Comparison of ENCODE assay signal across 8 cellular contexts in the genomic region with DNA sequence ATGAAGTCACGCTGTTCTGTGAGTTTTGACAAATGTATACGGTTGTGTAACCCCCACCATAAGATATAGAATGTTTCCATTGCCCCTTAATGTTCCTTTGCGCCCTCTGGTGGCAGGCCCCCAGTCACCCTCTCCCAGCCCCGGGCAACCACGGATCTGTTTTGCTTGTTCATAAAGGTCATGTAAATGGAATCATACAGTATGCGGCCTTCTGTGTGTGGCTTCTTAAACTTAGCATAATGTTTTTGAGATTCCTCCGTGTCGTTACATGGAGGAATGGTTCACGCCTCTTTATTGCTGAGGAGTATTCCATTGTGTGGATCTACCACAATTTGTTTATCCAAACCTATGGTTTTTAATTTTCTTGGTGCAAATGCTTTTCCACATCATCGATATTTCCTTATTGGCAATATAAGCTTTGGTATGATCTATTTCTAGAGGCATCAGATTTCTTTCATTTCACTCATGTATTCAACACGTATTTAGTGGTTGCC. TPM values are rescaled to one million over a fixed set of nuclear protein-coding genes. Genes with fewer than 3 reads are reported as not detected.
DNase-seq lines count a peak whose midpoint lies in the region; ATAC-seq and TF ChIP-seq lines count a peak whose summit lies in the region.

No MANE protein-coding gene starts in this region.

- TF ChIP-seq POLR2A in esophagus squamous epithelium (IDR thresholded peaks at IDR 0.05) (no peak), suprapubic skin (IDR thresholded peaks at IDR 0.05) (no peak)

- TF ChIP-seq EP300 in suprapubic skin (IDR thresholded peaks at IDR 0.05), result no peak

- H3K27me3 ChIP-seq in OCI-LY3 (ENCODE audit: low read depth, low read length) (no peaks in the 10 kb centered on the region), esophagus squamous epithelium (no peaks in the 10 kb centered on the region), suprapubic skin (no peaks in the 10 kb centered on the region)

- H3K9me3 Mint-ChIP-seq in neural crest cell, result no peaks in the 10 kb centered on the region

- WGBS in esophagus squamous epithelium, 2 donors, result 41 to 42% methylated on average over 11 of the region's 11 CpGs
- 67% methylated on average over 11 of the region's 11 CpGs for WGBS in suprapubic skin

- no peaks in the 10 kb centered on the region for H3K27me3 Mint-ChIP-seq in neural crest cell (ENCODE audit: low read depth)

- no peak overlapping the region for H3K4me3 Mint-ChIP-seq in neural crest cell

- DNase-seq in GM13976 (ENCODE audit: low spot score) (peak; percentile 77), activated T-cell treated with anti-CD3 and anti-CD28 coated beads for 4 hours (peak; percentile 77), esophagus squamous epithelium (lab: John Stamatoyannopoulos, UW) (peak; percentile 6), neural crest cell (ENCODE audit: low read depth, low spot score) (peak; percentile 63), suprapubic skin (ENCODE audit: low spot score in 2 of 2) (peak in 1 of 2 donors; percentile 73), DMS79 treated with DMSO at 0.1 percent for 48 hours (lab: John Stamatoyannopoulos, UW) (no peak)

- H3K27ac ChIP-seq in OCI-LY3 (ENCODE audit: low read length) (no peak overlapping the region), esophagus squamous epithelium (no peak overlapping the region), suprapubic skin (no peak overlapping the region)

- H3K36me3 Mint-ChIP-seq in neural crest cell (ENCODE audit: low read depth), result no peaks in the 10 kb centered on the region

- no peaks in the 10 kb centered on the region for H3K79me2 ChIP-seq in OCI-LY3 (ENCODE audit: low read length)

- in situ Hi-C loops in GM13976 (cut with MboI; ENCODE audit: low sequenced_read_pairs, unreplicated experiment), result loop anchor here (25.0 kb wide), 1 partner anchor 623 kb away; no protein-coding TSS in a partner anchor

- no peaks in the 10 kb centered on the region for H3K9me3 ChIP-seq in OCI-LY3 (ENCODE audit: insufficient read depth, low read length)
- no peaks in the 10 kb centered on the region for H3K9me3 ChIP-seq in esophagus squamous epithelium
- no peaks in the 10 kb centered on the region for H3K9me3 ChIP-seq in suprapubic skin

- H3K4me3 ChIP-seq in OCI-LY3 (ENCODE audit: low read length), result no peak overlapping the region
- H3K4me3 ChIP-seq in esophagus squamous epithelium, result no peak overlapping the region
- H3K4me3 ChIP-seq in suprapubic skin, result no peak overlapping the region

- TF ChIP-seq CTCF in GM13976 (IDR thresholded peaks at IDR 0.05; ENCODE audit: borderline replicate concordance, control extremely low read depth, extremely low read depth, insufficient read depth, missing control alignments) (peak; percentile 87), OCI-LY3 (IDR thresholded peaks at IDR 0.05; ENCODE audit: low read depth, low read length) (peak; percentile 74), esophagus squamous epithelium (IDR thresholded peaks at IDR 0.05) (peak; percentile 73 to 93 (median 79)), neural crest cell (conservative IDR thresholded peaks at IDR 0.05) (peak; percentile 87), suprapubic skin (IDR thresholded peaks at IDR 0.05) (peak; percentile 46 to 57)

- H3K36me3 ChIP-seq in OCI-LY3 (replicated peaks; ENCODE audit: low read depth, low read length), result no peaks in the 10 kb centered on the region
- H3K36me3 ChIP-seq in esophagus squamous epithelium, result peaks cover 0 to 16% (median 0%) of the 10 kb centered on the region in 3 donors
- no peaks in the 10 kb centered on the region for H3K36me3 ChIP-seq in suprapubic skin

- intact Hi-C loops in esophagus squamous epithelium (cut with DNase I), result loop anchor here (5.0 kb wide), 2 partner anchors 178 to 243 kb away; a partner anchor contains a TSS

- H4K20me1 ChIP-seq in OCI-LY3 (ENCODE audit: insufficient read depth, low read length), result no peaks in the 10 kb centered on the region

- peak; percentile 75 for ATAC-seq in HG03108 (IDR thresholded peaks at IDR 0.05; ENCODE audit: unreplicated experiment)

- no peak overlapping the region for H2AFZ ChIP-seq in OCI-LY3 (ENCODE audit: low read depth, low read length)

- no peak overlapping the region for H3K9ac ChIP-seq in OCI-LY3 (ENCODE audit: low read length)

- no peaks in the 10 kb centered on the region for H3K4me1 Mint-ChIP-seq in neural crest cell

- H3K4me2 ChIP-seq in OCI-LY3 (ENCODE audit: low read length), result no peak overlapping the region

- no peak overlapping the region for H3K27ac Mint-ChIP-seq in neural crest cell (ENCODE audit: unreplicated experiment)

- H3K4me1 ChIP-seq in OCI-LY3 (ENCODE audit: low read length) (no peaks in the 10 kb centered on the region), esophagus squamous epithelium (no peaks in the 10 kb centered on the region), suprapubic skin (no peaks in the 10 kb centered on the region)

RNA-seq across cellular contexts. Expression of a gene that starts 28.4 kb away (rescaled TPM):
- total RNA-seq in esophagus squamous epithelium (10 to 100 TPM in 3 of 4 donors, 1 to 10 TPM in 1; 4.6 to 16.6 (median 15.1) TPM), neural crest cell (53.0 and 54.7 TPM in 2 replicates), suprapubic skin (10 to 100 TPM in 3 of 4 donors, 1 to 10 TPM in 1; 8.1 to 19.5 (median 14.4) TPM)
